23 cellular contexts compared by ENCODE assay signal in the genomic region with DNA sequence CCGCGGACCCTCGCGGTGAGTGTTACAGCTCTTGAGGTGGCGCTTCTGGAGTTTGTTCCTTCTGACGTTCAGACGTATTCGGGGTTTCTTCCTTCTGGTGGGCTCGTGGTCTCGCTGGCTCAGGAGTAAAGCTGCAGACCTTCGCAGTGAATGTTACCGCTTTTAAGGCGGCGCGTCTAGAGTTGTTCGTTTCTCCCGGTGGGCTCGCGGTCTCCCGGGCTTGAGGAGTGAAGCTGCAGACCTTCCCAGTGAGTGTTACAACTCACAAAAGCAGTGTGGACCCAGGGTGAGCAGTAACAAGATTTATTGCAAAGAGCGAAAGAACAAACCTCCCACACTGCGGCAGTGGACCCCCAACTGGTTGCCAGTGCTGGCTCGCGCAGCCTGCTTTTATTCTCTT.
DNase-seq lines count a peak whose midpoint lies in the region; ATAC-seq and TF ChIP-seq lines count a peak whose summit lies in the region.
"Had no signal": no experiment of that assay in that cellular context is flagged by ENCODE, and none has a peak within 500 bp of the region (broad histone marks: within the 10 kb centered on the region; RNA-seq: fewer than 3 reads in every experiment).

No MANE protein-coding gene starts in this region.

- no peak overlapping the region for H3K18ac ChIP-seq in H9 (ENCODE audit: insufficient read length, low read depth, low read length)

- ATAC-seq in activated T-cell treated with anti-CD3 and anti-CD28 coated beads, Interleukin-2, amount 50 U/mL, for 72 hours (replicated peaks in 1 of 2) = no peak
- ATAC-seq in stimulated activated effector memory CD8-positive, alpha-beta T cell treated with anti-CD3 and anti-CD28 coated beads, Interleukin-12 subunit alpha, Interleukin-12 subunit beta, amount 100 ng/mL, for 72 hours = no peak
- ATAC-seq in HG02588 (IDR thresholded peaks at IDR 0.05; ENCODE audit: unreplicated experiment) = no peak
- ATAC-seq: heart left ventricle had no signal

- no peak overlapping the region for H2BK120ac ChIP-seq in H9 (ENCODE audit: low read depth, low read length, poor library complexity, severe bottlenecking)

- peaks cover 34% of the 10 kb centered on the region for H3K27me3 Mint-ChIP-seq in activated T-cell treated with anti-CD3 and anti-CD28 coated beads, Interleukin-2, amount 50 U/mL, for 72 hours (ENCODE audit: low read depth)
- H3K27me3 Mint-ChIP-seq in H9 (ENCODE audit: low read depth) (peaks cover 35% of the 10 kb centered on the region), glutamatergic neuron (ENCODE audit: unreplicated experiment) (peaks cover 16% of the 10 kb centered on the region), endothelial cell (ENCODE audit: unreplicated experiment) (peaks cover 3% of the 10 kb centered on the region)

- peaks cover 18% of the 10 kb centered on the region for H3K4me1 Mint-ChIP-seq in activated T-cell treated with anti-CD3 and anti-CD28 coated beads, Interleukin-2, amount 50 U/mL, for 72 hours (ENCODE audit: low read depth)
- H3K4me1 Mint-ChIP-seq in H9 (peaks cover 19 to 24% of the 10 kb centered on the region in 2 experiments), glutamatergic neuron (ENCODE audit: low read depth, unreplicated experiment) (no peaks in the 10 kb centered on the region), endothelial cell (ENCODE audit: unreplicated experiment) (no peaks in the 10 kb centered on the region)
- H3K4me1 Mint-ChIP-seq in stimulated activated effector memory CD8-positive, alpha-beta T cell treated with anti-CD3 and anti-CD28 coated beads, Interleukin-12 subunit alpha, Interleukin-12 subunit beta, amount 100 ng/mL, for 72 hours = peaks cover 23% of the 10 kb centered on the region

- H3K27me3 ChIP-seq in H9 (ENCODE audit: insufficient read depth, low read length) = peaks cover 5% of the 10 kb centered on the region; the same call in 1 of the 2 replicates
- H3K27me3 ChIP-seq: BLaER1, MG63, ovary had no signal

- no CpG with 5 or more reads among the region's 24 CpGs for WGBS in H9 (ENCODE audit: extremely low coverage, insufficient read length, low lambda C conversion rate)

- H3K4me1 ChIP-seq in H9 (ENCODE audit: insufficient read depth, low read length) = no peaks in the 10 kb centered on the region
- H3K4me1 ChIP-seq: BLaER1 had no signal

- peak overlapping the region; percentile 86 for H3K4me2 ChIP-seq in H9 (ENCODE audit: insufficient read depth, insufficient read length, low read length)
- H3K4me2 ChIP-seq: BLaER1 had no signal

- H2BK15ac ChIP-seq in H9 (ENCODE audit: low read depth, low read length) = no peak overlapping the region

- H3K27ac ChIP-seq in H9 (ENCODE audit: insufficient read length, low read depth, low read length) = no peak overlapping the region
- H3K27ac ChIP-seq: BLaER1, epithelial cell of prostate, heart left ventricle, ovary had no signal

- no peak overlapping the region for H3T11ph ChIP-seq in H9 (ENCODE audit: low read length)

- no peak overlapping the region for H3K56ac ChIP-seq in H9 (ENCODE audit: insufficient read length, low read depth, low read length)

- no peak overlapping the region for H4K8ac ChIP-seq in H9 (replicated peaks; ENCODE audit: insufficient read length, low read depth, low read length)

- no peak overlapping the region for H2AFZ ChIP-seq in H9 (ENCODE audit: low read length)

- no peak overlapping the region for H4K5ac ChIP-seq in H9 (ENCODE audit: insufficient read length, low read depth, low read length)

- no peaks in the 10 kb centered on the region for H3K9me3 Mint-ChIP-seq in activated T-cell treated with anti-CD3 and anti-CD28 coated beads, Interleukin-2, amount 50 U/mL, for 72 hours
- H3K9me3 Mint-ChIP-seq in H9 (peaks cover 6 to 7% of the 10 kb centered on the region in 2 experiments), glutamatergic neuron (ENCODE audit: unreplicated experiment) (peaks cover 6% of the 10 kb centered on the region), endothelial cell (ENCODE audit: unreplicated experiment) (no peaks in the 10 kb centered on the region)
- H3K9me3 Mint-ChIP-seq in stimulated activated effector memory CD8-positive, alpha-beta T cell treated with anti-CD3 and anti-CD28 coated beads, Interleukin-12 subunit alpha, Interleukin-12 subunit beta, amount 100 ng/mL, for 72 hours = no peaks in the 10 kb centered on the region
- H3K9me3 Mint-ChIP-seq: activated CD4-positive, alpha-beta memory T cell treated with anti-CD3 and anti-CD28 coated beads for 36 hours; activated T-cell treated with anti-CD3 and anti-CD28 coated beads, Interleukin-2, amount 50 U/mL, for 24 hours had no signal

- no peak overlapping the region for H3K23ac ChIP-seq in H9 (ENCODE audit: insufficient read length, low read depth, low read length)

- H3K14ac ChIP-seq in H9 (ENCODE audit: insufficient read depth, low read length) = no peak overlapping the region

- H3K79me1 ChIP-seq in H9 (ENCODE audit: insufficient read depth, low read depth, low read length, poor library complexity, severe bottlenecking) = no peaks in the 10 kb centered on the region

- DNase-seq in activated T-cell treated with anti-CD3 and anti-CD28 coated beads, Interleukin-2, amount 50 U/mL, for 72 hours = no peak
- DNase-seq in activated T-cell treated with anti-CD3 and anti-CD28 coated beads, Interleukin-2, amount 50 U/mL, for 1 hour = no peak
- DNase-seq in H9 (peak; percentile 21), glutamatergic neuron (no peak), endothelial cell (ENCODE audit: low spot score) (no peak), germinal center (ENCODE audit: low spot score) (no peak)
- DNase-seq in stimulated activated effector memory CD8-positive, alpha-beta T cell treated with anti-CD3 and anti-CD28 coated beads, Interleukin-12 subunit alpha, Interleukin-12 subunit beta, amount 100 ng/mL, for 72 hours (ENCODE audit: low spot score in 2 of 2) = no peak
- DNase-seq: activated CD4-positive, CD25-positive, alpha-beta regulatory T cell; cerebellar nuclear complex; EL; heart left ventricle; mammary epithelial cell; MG63; NCI-H1436; NCI-H446; ovary; retina; Right ventricle myocardium superior had no signal

- no peaks in the 10 kb centered on the region for H3K36me3 Mint-ChIP-seq in activated T-cell treated with anti-CD3 and anti-CD28 coated beads, Interleukin-2, amount 50 U/mL, for 72 hours (ENCODE audit: insufficient read depth in 2 of 2)
- peaks cover 0 to 5% (median under 1%) of the 10 kb centered on the region in 3 experiments; a peak in 4 of 7 replicates for H3K36me3 Mint-ChIP-seq in H9 (ENCODE audit: insufficient read depth in 1 of 3, low read depth in 3 of 3)
- H3K36me3 Mint-ChIP-seq in glutamatergic neuron (ENCODE audit: unreplicated experiment) = peaks cover 5% of the 10 kb centered on the region
- no peaks in the 10 kb centered on the region for H3K36me3 Mint-ChIP-seq in stimulated activated effector memory CD8-positive, alpha-beta T cell treated with anti-CD3 and anti-CD28 coated beads, Interleukin-12 subunit alpha, Interleukin-12 subunit beta, amount 100 ng/mL, for 72 hours
- H3K36me3 Mint-ChIP-seq in endothelial cell (ENCODE audit: low read depth, unreplicated experiment) = no peaks in the 10 kb centered on the region
- H3K36me3 Mint-ChIP-seq: activated CD4-positive, alpha-beta memory T cell treated with anti-CD3 and anti-CD28 coated beads for 36 hours had no signal

- no peak overlapping the region for H2AK5ac ChIP-seq in H9 (ENCODE audit: insufficient read length, low read length)

- H2BK20ac ChIP-seq in H9 (ENCODE audit: low read depth, low read length, poor library complexity, severe bottlenecking) = no peak overlapping the region

- H2BK5ac ChIP-seq in H9 (ENCODE audit: insufficient read length, low read length) = no peak overlapping the region

- H2BK12ac ChIP-seq in H9 (ENCODE audit: insufficient read length, low read depth, low read length) = no peak overlapping the region

- peak overlapping the region; percentile 76 to 85 for H3K4me3 Mint-ChIP-seq in activated T-cell treated with anti-CD3 and anti-CD28 coated beads, Interleukin-2, amount 50 U/mL, for 72 hours
- peak overlapping the region; percentile 60 to 70; a peak in 4 of 5 replicates for H3K4me3 Mint-ChIP-seq in H9
- peak overlapping the region; percentile 32 for H3K4me3 Mint-ChIP-seq in glutamatergic neuron (ENCODE audit: unreplicated experiment)
- H3K4me3 Mint-ChIP-seq in stimulated activated effector memory CD8-positive, alpha-beta T cell treated with anti-CD3 and anti-CD28 coated beads, Interleukin-12 subunit alpha, Interleukin-12 subunit beta, amount 100 ng/mL, for 72 hours = peak overlapping the region; percentile 42
- no peak overlapping the region for H3K4me3 Mint-ChIP-seq in endothelial cell (ENCODE audit: unreplicated experiment)

- no peaks in the 10 kb centered on the region for H4K20me1 ChIP-seq in H9 (ENCODE audit: control insufficient read depth, insufficient read depth, insufficient read length)
- H4K20me1 ChIP-seq: BLaER1 had no signal

- no peak overlapping the region for H3K4ac ChIP-seq in H9 (ENCODE audit: low read depth, low read length)

- TF ChIP-seq CTCF in H9 (conservative IDR thresholded peaks at IDR 0.05) = no peak
- TF ChIP-seq CTCF in glutamatergic neuron (IDR thresholded peaks at IDR 0.05; ENCODE audit: partially characterized antibody, unreplicated experiment) = no peak
- TF ChIP-seq CTCF in endothelial cell (IDR thresholded peaks at IDR 0.05; ENCODE audit: unreplicated experiment) = no peak

- H3K23me2 ChIP-seq in H9 (ENCODE audit: insufficient read length, low read depth, low read length, poor library complexity, severe bottlenecking) = peaks cover 11% of the 10 kb centered on the region

- no peaks in the 10 kb centered on the region for H3K9me3 ChIP-seq in H9 (ENCODE audit: control insufficient read depth, low read depth, low read length)
- H3K9me3 ChIP-seq: heart left ventricle, MG63, ovary had no signal

- H3K27ac Mint-ChIP-seq in activated T-cell treated with anti-CD3 and anti-CD28 coated beads, Interleukin-2, amount 50 U/mL, for 72 hours = no peak overlapping the region
- H3K27ac Mint-ChIP-seq in H9 (peak overlapping the region in 1 of 3 experiments; percentile 44; a peak in 1 of 7 replicates), glutamatergic neuron (ENCODE audit: unreplicated experiment) (no peak overlapping the region), endothelial cell (ENCODE audit: unreplicated experiment) (no peak overlapping the region)
- no peak overlapping the region for H3K27ac Mint-ChIP-seq in stimulated activated effector memory CD8-positive, alpha-beta T cell treated with anti-CD3 and anti-CD28 coated beads, Interleukin-12 subunit alpha, Interleukin-12 subunit beta, amount 100 ng/mL, for 72 hours
- H3K27ac Mint-ChIP-seq: activated CD4-positive, alpha-beta memory T cell treated with anti-CD3 and anti-CD28 coated beads for 36 hours; activated T-cell treated with anti-CD3 and anti-CD28 coated beads, Interleukin-2, amount 50 U/mL, for 24 hours had no signal

- no peaks in the 10 kb centered on the region for H3K79me2 ChIP-seq in H9 (ENCODE audit: insufficient read depth, low read length)

- H4K91ac ChIP-seq in H9 (ENCODE audit: insufficient read length, low read depth, low read length) = no peak overlapping the region

- H3K9ac ChIP-seq in H9 (ENCODE audit: extremely low read depth, insufficient read length, low read length) = no peak overlapping the region
- H3K9ac ChIP-seq: BLaER1 had no signal
